1 cellular context compared by ENCODE assay signal in genomic region chr2:132429941-132430573, GRCh38.
TF ChIP-seq lines count a peak whose summit lies in the region.

No MANE protein-coding gene starts in this region.

TF ChIP-seq in HCT116, 20 proteins besides CTCF, POLR2A, EP300 and RAD21 (continued from another document):
- TF ChIP-seq YY1 (IDR thresholded peaks at IDR 0.05; ENCODE audit: extremely low read depth, insufficient replicate concordance, low read depth, low read length): no peak
- no peak for TF ChIP-seq CEBPB (IDR thresholded peaks at IDR 0.05; ENCODE audit: low read depth)
- TF ChIP-seq, protein P1, sequence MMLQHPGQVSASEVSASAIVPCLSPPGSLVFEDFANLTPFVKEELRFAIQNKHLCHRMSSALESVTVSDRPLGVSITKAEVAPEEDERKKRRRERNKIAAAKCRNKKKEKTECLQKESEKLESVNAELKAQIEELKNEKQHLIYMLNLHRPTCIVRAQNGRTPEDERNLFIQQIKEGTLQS (IDR thresholded peaks at IDR 0.05): no peak
TF ChIP-seq in HCT116: peak in this region for 0.
